1 cellular context compared by ENCODE assay signal in the genomic region with DNA sequence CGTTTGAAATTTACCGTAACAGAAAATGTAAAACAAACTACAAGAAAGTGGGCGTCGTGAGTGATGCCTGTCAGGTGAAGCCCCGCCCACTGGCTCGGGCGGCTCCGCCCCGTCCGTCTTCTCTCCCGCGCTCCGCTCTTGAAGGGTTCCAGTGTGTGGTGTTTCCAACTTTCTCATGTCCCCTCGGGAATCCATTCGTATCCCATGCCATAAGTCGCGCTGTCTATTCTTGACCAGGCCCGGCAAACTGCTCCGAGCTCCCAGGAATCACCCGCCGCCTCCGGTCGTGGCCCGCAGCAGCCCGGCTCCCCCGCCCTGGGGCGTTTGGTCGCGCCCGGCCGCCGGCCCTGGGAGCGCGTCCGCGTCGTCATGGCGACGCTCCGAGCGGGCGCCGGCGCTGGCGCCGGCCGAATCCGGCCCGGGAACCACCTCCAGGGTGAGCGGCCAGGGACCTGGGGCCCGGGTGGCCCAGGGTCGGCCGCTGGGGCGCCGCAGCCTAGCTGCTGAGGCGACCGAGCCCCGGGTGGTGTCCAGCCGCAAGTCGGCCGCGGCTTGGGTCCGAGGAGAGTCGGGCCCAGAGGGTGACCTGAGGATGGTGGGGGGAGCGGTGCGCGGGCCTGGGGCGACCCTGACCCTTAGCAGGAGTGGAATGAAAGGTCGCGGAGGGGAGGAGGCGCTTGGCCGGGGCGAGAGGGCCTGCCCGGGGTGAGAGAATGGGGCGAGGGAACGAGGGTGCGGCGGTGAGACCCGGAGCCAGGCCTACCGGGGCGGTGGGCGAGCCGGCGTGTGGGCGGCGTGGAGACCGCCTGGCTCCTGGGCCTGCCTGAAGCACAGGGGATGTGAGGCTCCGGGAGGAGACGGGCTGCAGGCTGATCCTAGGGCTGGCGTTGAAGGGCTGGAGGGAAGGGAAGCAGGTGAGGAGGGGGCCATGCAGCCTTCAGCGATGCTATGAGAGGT.
TF ChIP-seq lines count a peak whose summit lies in the region.

A gene (plus strand): TSS at position 375 of the 957 bp plus-strand sequence. CDS start 1,683 bp downstream, outside the sequence.

TF ChIP-seq in HepG2, 621 proteins besides CTCF, POLR2A, EP300 and RAD21 (continued from another document):
- TF ChIP-seq, protein P1, sequence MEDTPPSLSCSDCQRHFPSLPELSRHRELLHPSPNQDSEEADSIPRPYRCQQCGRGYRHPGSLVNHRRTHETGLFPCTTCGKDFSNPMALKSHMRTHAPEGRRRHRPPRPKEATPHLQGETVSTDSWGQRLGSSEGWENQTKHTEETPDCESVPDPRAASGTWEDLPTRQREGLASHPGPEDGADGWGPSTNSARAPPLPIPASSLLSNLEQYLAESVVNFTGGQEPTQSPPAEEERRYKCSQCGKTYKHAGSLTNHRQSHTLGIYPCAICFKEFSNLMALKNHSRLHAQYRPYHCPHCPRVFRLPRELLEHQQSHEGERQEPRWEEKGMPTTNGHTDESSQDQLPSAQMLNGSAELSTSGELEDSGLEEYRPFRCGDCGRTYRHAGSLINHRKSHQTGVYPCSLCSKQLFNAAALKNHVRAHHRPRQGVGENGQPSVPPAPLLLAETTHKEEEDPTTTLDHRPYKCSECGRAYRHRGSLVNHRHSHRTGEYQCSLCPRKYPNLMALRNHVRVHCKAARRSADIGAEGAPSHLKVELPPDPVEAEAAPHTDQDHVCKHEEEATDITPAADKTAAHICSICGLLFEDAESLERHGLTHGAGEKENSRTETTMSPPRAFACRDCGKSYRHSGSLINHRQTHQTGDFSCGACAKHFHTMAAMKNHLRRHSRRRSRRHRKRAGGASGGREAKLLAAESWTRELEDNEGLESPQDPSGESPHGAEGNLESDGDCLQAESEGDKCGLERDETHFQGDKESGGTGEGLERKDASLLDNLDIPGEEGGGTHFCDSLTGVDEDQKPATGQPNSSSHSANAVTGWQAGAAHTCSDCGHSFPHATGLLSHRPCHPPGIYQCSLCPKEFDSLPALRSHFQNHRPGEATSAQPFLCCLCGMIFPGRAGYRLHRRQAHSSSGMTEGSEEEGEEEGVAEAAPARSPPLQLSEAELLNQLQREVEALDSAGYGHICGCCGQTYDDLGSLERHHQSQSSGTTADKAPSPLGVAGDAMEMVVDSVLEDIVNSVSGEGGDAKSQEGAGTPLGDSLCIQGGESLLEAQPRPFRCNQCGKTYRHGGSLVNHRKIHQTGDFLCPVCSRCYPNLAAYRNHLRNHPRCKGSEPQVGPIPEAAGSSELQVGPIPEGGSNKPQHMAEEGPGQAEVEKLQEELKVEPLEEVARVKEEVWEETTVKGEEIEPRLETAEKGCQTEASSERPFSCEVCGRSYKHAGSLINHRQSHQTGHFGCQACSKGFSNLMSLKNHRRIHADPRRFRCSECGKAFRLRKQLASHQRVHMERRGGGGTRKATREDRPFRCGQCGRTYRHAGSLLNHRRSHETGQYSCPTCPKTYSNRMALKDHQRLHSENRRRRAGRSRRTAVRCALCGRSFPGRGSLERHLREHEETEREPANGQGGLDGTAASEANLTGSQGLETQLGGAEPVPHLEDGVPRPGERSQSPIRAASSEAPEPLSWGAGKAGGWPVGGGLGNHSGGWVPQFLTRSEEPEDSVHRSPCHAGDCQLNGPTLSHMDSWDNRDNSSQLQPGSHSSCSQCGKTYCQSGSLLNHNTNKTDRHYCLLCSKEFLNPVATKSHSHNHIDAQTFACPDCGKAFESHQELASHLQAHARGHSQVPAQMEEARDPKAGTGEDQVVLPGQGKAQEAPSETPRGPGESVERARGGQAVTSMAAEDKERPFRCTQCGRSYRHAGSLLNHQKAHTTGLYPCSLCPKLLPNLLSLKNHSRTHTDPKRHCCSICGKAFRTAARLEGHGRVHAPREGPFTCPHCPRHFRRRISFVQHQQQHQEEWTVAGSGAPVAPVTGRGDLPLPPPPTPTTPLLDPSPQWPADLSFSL (CRISPR knock-in tag; IDR thresholded peaks at IDR 0.05): no peak
- TF ChIP-seq ZNF644 (CRISPR knock-in tag; IDR thresholded peaks at IDR 0.05; ENCODE audit: low read depth): no peak
- no peak for TF ChIP-seq NR3C1 (CRISPR knock-in tag; IDR thresholded peaks at IDR 0.05)
- peak; percentile 54; the same call in 1 of the 2 replicates for TF ChIP-seq HOXA3 (CRISPR knock-in tag; IDR thresholded peaks at IDR 0.05)
- TF ChIP-seq, protein P2, sequence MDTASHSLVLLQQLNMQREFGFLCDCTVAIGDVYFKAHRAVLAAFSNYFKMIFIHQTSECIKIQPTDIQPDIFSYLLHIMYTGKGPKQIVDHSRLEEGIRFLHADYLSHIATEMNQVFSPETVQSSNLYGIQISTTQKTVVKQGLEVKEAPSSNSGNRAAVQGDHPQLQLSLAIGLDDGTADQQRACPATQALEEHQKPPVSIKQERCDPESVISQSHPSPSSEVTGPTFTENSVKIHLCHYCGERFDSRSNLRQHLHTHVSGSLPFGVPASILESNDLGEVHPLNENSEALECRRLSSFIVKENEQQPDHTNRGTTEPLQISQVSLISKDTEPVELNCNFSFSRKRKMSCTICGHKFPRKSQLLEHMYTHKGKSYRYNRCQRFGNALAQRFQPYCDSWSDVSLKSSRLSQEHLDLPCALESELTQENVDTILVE (CRISPR knock-in tag; IDR thresholded peaks at IDR 0.05): no peak
- TF ChIP-seq GFI1 (CRISPR knock-in tag; IDR thresholded peaks at IDR 0.05; ENCODE audit: borderline replicate concordance): 0 out of 2 replicates have a peak, but pooled peaks have one; percentile 16
- TF ChIP-seq, protein P3, sequence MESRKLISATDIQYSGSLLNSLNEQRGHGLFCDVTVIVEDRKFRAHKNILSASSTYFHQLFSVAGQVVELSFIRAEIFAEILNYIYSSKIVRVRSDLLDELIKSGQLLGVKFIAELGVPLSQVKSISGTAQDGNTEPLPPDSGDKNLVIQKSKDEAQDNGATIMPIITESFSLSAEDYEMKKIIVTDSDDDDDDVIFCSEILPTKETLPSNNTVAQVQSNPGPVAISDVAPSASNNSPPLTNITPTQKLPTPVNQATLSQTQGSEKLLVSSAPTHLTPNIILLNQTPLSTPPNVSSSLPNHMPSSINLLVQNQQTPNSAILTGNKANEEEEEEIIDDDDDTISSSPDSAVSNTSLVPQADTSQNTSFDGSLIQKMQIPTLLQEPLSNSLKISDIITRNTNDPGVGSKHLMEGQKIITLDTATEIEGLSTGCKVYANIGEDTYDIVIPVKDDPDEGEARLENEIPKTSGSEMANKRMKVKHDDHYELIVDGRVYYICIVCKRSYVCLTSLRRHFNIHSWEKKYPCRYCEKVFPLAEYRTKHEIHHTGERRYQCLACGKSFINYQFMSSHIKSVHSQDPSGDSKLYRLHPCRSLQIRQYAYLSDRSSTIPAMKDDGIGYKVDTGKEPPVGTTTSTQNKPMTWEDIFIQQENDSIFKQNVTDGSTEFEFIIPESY (CRISPR knock-in tag; IDR thresholded peaks at IDR 0.05): no peak
- no peak; the same call in 1 of the 2 replicates for TF ChIP-seq EHMT2 (IDR thresholded peaks at IDR 0.05; ENCODE audit: borderline replicate concordance, low read depth, low read length)
- TF ChIP-seq TBP (CRISPR knock-in tag; IDR thresholded peaks at IDR 0.05): no peak
- TF ChIP-seq ZBTB1 (CRISPR knock-in tag; IDR thresholded peaks at IDR 0.05; ENCODE audit: borderline replicate concordance): no peak
- TF ChIP-seq CENPX (CRISPR knock-in tag; IDR thresholded peaks at IDR 0.05): no peak
- no peak; the same call in 1 of the 2 replicates for TF ChIP-seq DNMT1 (CRISPR knock-in tag; IDR thresholded peaks at IDR 0.05)
- no peak for TF ChIP-seq ZNF101 (CRISPR knock-in tag; IDR thresholded peaks at IDR 0.05; ENCODE audit: borderline replicate concordance, low read depth)
- TF ChIP-seq POLR2AphosphoS2 (IDR thresholded peaks at IDR 0.05; ENCODE audit: low read depth, low read length): no peak
- TF ChIP-seq MYC (CRISPR knock-in tag; IDR thresholded peaks at IDR 0.05; ENCODE audit: borderline replicate concordance): peak; percentile 22; the same call in 1 of the 2 replicates
